ENCODE assay signal across 8 cellular contexts in genomic region chr16:82263456-82264159, GRCh38.
DNase-seq lines count a peak whose midpoint lies in the region; ATAC-seq and TF ChIP-seq lines count a peak whose summit lies in the region.

No MANE protein-coding gene starts in this region.

- DNase-seq in DMS153 (lab: John Stamatoyannopoulos, UW) (peak; percentile 46), GM23248 (peak; percentile 64), NCI-H2029 treated with DMSO at 0.1 percent for 48 hours (lab: John Stamatoyannopoulos, UW) (peak; percentile 23), dermis blood vessel endothelial cell (peak; percentile 80), lung (ENCODE audit: low spot score) (peak; percentile 60), NCI-H226 (no peak)
- DNase-seq in activated CD4-positive, alpha-beta T cell treated with anti-CD3 and anti-CD28 coated beads, Interleukin-2, amount 50 U/mL, for 1 hour = peak; percentile 26
- peak; percentile 3 for DNase-seq in stimulated activated CD8-positive, alpha-beta memory T cell treated with anti-CD3 and anti-CD28 coated beads, Interleukin-15, amount 100 ng/mL, for 24 hours (ENCODE audit: low read depth)

- H3K27me3 ChIP-seq in GM23248 (replicated peaks; ENCODE audit: insufficient read depth) (peaks cover 52% of the 10 kb centered on the region), lung (ENCODE audit: control insufficient read depth, insufficient read depth) (no peaks in the 10 kb centered on the region)

- WGBS in GM23248 (ENCODE audit: low coverage in 1 of 2, low lambda C conversion rate in 2 of 2, missing lambda C conversion rate in 2 of 2), 2 experiments = 16 to 17% methylated on average over 10 of the region's 10 CpGs
- WGBS in lung, 2 donors = 29 to 38% methylated on average over 10 of the region's 10 CpGs

- in situ Hi-C loops in GM23248 (cut with MboI) = loop anchor here (25.0 kb wide), 1 partner anchor 1174 kb away; no protein-coding TSS in a partner anchor

- H3K36me3 ChIP-seq in GM23248 (ENCODE audit: low read depth) (no peaks in the 10 kb centered on the region), lung (ENCODE audit: control insufficient read depth in 2 of 2, insufficient read depth in 2 of 2, low read length in 2 of 2) (no peaks in the 10 kb centered on the region)

- no peaks in the 10 kb centered on the region for H3K9me3 ChIP-seq in GM23248 (ENCODE audit: low read depth)
- H3K9me3 ChIP-seq in lung (ENCODE audit: control insufficient read depth in 2 of 2, insufficient read depth in 1 of 2, low read length in 1 of 2) = no peaks in the 10 kb centered on the region

- no peaks in the 10 kb centered on the region for H3K79me2 ChIP-seq in GM23248 (ENCODE audit: insufficient read depth)

- no peaks in the 10 kb centered on the region for H3K4me1 ChIP-seq in GM23248 (ENCODE audit: insufficient read depth)
- H3K4me1 ChIP-seq in lung (ENCODE audit: control insufficient read depth in 2 of 2, insufficient read depth in 2 of 2, low read length in 2 of 2) = no peaks in the 10 kb centered on the region

- no peak overlapping the region for H3K4me2 ChIP-seq in GM23248 (ENCODE audit: unreplicated experiment)

- no peak overlapping the region for H2AFZ ChIP-seq in GM23248

- H3K9ac ChIP-seq in GM23248 = no peak overlapping the region

- no peaks in the 10 kb centered on the region for H4K20me1 ChIP-seq in GM23248 (ENCODE audit: insufficient read depth)

- no peaks in the 10 kb centered on the region for H3K9me2 ChIP-seq in GM23248 (ENCODE audit: insufficient read depth)

- no peak overlapping the region for H3K27ac ChIP-seq in GM23248
- no peak overlapping the region for H3K27ac ChIP-seq in lung (ENCODE audit: low read depth in 1 of 2, low read length in 1 of 2)

- ATAC-seq in lung (ENCODE audit: insufficient read depth, low FRiP score) = peak; percentile 53

- H3K4me3 ChIP-seq in GM23248 (no peak overlapping the region), lung (no peak overlapping the region)

- H3F3A ChIP-seq in GM23248 (ENCODE audit: insufficient read depth) = no peaks in the 10 kb centered on the region

- peak; percentile 84 for TF ChIP-seq CTCF in lung (IDR thresholded peaks at IDR 0.05; ENCODE audit: control extremely low read depth, extremely low read depth)
